In the genomic region with DNA sequence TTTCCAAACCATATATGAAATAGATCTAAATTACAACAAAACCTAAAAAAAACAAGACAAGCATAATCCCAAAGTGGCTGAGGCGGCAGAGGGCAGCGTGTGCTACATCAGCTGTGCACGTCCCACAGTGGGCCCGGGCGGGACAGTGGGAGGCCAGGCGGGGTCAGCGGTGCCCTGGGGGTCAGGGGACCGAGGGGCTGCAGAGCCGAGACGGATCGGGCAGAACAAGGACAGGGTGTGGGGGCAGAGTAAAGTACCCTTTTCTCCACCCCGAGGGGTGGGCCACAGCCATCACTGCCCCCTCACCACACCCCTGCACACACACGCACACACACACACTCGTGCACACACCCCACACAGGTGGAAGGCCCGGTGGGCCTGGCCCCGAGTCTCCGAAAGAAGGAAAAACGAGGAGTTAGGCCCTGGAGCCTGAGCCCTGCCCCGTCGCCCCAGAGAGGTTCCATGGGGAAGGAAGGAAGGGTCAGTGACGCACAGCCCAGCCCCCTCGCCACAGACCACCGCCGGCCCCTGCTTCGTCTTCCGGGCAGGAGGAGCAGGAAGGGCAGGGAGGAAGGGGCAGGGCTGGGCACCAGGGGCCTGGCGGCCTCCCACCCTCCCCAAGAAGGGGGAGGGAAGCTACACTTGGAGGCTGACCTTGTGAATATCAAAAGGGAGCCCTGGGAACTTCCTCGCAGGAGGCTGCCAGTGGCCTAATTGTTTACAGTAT, we compare ENCODE assay signal across 14 cellular contexts. TPM values are rescaled to one million over a fixed set of nuclear protein-coding genes. Genes with fewer than 3 reads are reported as not detected.
DNase-seq lines count a peak whose midpoint lies in the region; ATAC-seq and TF ChIP-seq lines count a peak whose summit lies in the region.
"Had no signal": no experiment of that assay in that cellular context is flagged by ENCODE, and none has a peak within 500 bp of the region (broad histone marks: within the 10 kb centered on the region; RNA-seq: fewer than 3 reads in every experiment).

No MANE protein-coding gene starts in this region.

- H3K36me3 ChIP-seq in neural progenitor cell: no peaks in the 10 kb centered on the region

- peaks cover 30% of the 10 kb centered on the region for H3K4me1 ChIP-seq in neural progenitor cell

- H3K9me3 ChIP-seq in neural progenitor cell (ENCODE audit: low read depth): no peaks in the 10 kb centered on the region

- H3K4me2 ChIP-seq in neural progenitor cell: no peak overlapping the region

- no peak for DNase-seq in stimulated activated naive CD8-positive, alpha-beta T cell treated with anti-CD3 and anti-CD28 coated beads, Interleukin-15, amount 100 ng/mL, for 72 hours
- DNase-seq in stimulated activated naive CD8-positive, alpha-beta T cell treated with anti-CD3 and anti-CD28 coated beads, Interleukin-15, Interleukin-2, amounts not matched to agents 100 U/mL and 50 U/mL, for 24 hours: no peak
- peak; percentile 37 for DNase-seq in left ventricle myocardium superior
- DNase-seq in neural progenitor cell (ENCODE audit: low spot score): no peak
- DNase-seq in DMS153 (lab: John Stamatoyannopoulos, UW): no peak
- no peak for DNase-seq in coronary artery (ENCODE audit: low spot score)
- no peak for DNase-seq in COLO829 (ENCODE audit: low spot score)
- DNase-seq: activated CD4-positive, CD25-positive, alpha-beta regulatory T cell; activated naive CD8-positive, alpha-beta T cell treated with anti-CD3 and anti-CD28 coated beads, Interleukin-2, amount 10 ng/mL, durations not matched to agents 7 days and 5 days; immature natural killer cell; NCI-H1092 treated with DMSO at 0.1 percent for 48 hours; NCI-H446 treated with DMSO at 0.1 percent for 48 hours; OCI-M1 had no signal

- H3K4me3 ChIP-seq in neural progenitor cell: no peak overlapping the region
- no peak overlapping the region for H3K4me3 ChIP-seq in coronary artery

- H2AFZ ChIP-seq in neural progenitor cell (replicated peaks): no peak overlapping the region

- no peaks in the 10 kb centered on the region for H4K20me1 ChIP-seq in neural progenitor cell (ENCODE audit: low read depth)

- no peak overlapping the region for H3K27ac Mint-ChIP-seq in stimulated activated naive CD8-positive, alpha-beta T cell treated with anti-CD3 and anti-CD28 coated beads, Interleukin-15, amount 100 ng/mL, for 72 hours
- peak overlapping the region; percentile 36 for H3K27ac Mint-ChIP-seq in neural progenitor cell
- H3K27ac Mint-ChIP-seq: activated naive CD8-positive, alpha-beta T cell treated with anti-CD3 and anti-CD28 coated beads, Interleukin-2, amount 10 ng/mL, durations not matched to agents 7 days and 5 days; immature natural killer cell had no signal

- no peak overlapping the region for H3K9ac ChIP-seq in neural progenitor cell

- H3K27ac ChIP-seq in neural progenitor cell (no peak overlapping the region), coronary artery (peak overlapping the region in 1 of 2 donors; percentile 82)

- no peaks in the 10 kb centered on the region for H3K9me3 Mint-ChIP-seq in stimulated activated naive CD8-positive, alpha-beta T cell treated with anti-CD3 and anti-CD28 coated beads, Interleukin-15, amount 100 ng/mL, for 72 hours
- no peaks in the 10 kb centered on the region for H3K9me3 Mint-ChIP-seq in neural progenitor cell
- H3K9me3 Mint-ChIP-seq: activated naive CD8-positive, alpha-beta T cell treated with anti-CD3 and anti-CD28 coated beads, Interleukin-2, amount 10 ng/mL, durations not matched to agents 7 days and 5 days; immature natural killer cell had no signal

- H3F3A ChIP-seq in neural progenitor cell (ENCODE audit: low read depth): peaks cover 23% of the 10 kb centered on the region

- no peaks in the 10 kb centered on the region for H3K27me3 ChIP-seq in neural progenitor cell

- H3K27me3 Mint-ChIP-seq in stimulated activated naive CD8-positive, alpha-beta T cell treated with anti-CD3 and anti-CD28 coated beads, Interleukin-15, amount 100 ng/mL, for 72 hours: no peaks in the 10 kb centered on the region
- peaks cover 13% of the 10 kb centered on the region for H3K27me3 Mint-ChIP-seq in neural progenitor cell (ENCODE audit: insufficient read depth, low read depth)
- H3K27me3 Mint-ChIP-seq: activated naive CD8-positive, alpha-beta T cell treated with anti-CD3 and anti-CD28 coated beads, Interleukin-2, amount 10 ng/mL, durations not matched to agents 7 days and 5 days had no signal

- intact Hi-C loops in left ventricle myocardium superior (cut with micrococcal nuclease): no loop called here

- no peak for TF ChIP-seq CTCF in neural progenitor cell (IDR thresholded peaks at IDR 0.05)
- no peak for TF ChIP-seq CTCF in coronary artery (IDR thresholded peaks at IDR 0.05)

- no peaks in the 10 kb centered on the region for H3K4me1 Mint-ChIP-seq in stimulated activated naive CD8-positive, alpha-beta T cell treated with anti-CD3 and anti-CD28 coated beads, Interleukin-15, amount 100 ng/mL, for 72 hours
- peaks cover 50% of the 10 kb centered on the region for H3K4me1 Mint-ChIP-seq in neural progenitor cell
- H3K4me1 Mint-ChIP-seq: activated naive CD8-positive, alpha-beta T cell treated with anti-CD3 and anti-CD28 coated beads, Interleukin-2, amount 10 ng/mL, durations not matched to agents 7 days and 5 days; immature natural killer cell had no signal

- no peaks in the 10 kb centered on the region for H3K36me3 Mint-ChIP-seq in neural progenitor cell
- H3K36me3 Mint-ChIP-seq: activated naive CD8-positive, alpha-beta T cell treated with anti-CD3 and anti-CD28 coated beads, Interleukin-2, amount 10 ng/mL, durations not matched to agents 7 days and 5 days had no signal

- H3K4me3 Mint-ChIP-seq in stimulated activated naive CD8-positive, alpha-beta T cell treated with anti-CD3 and anti-CD28 coated beads, Interleukin-15, amount 100 ng/mL, for 72 hours: no peak overlapping the region
- H3K4me3 Mint-ChIP-seq in neural progenitor cell: peak overlapping the region; percentile 48
- H3K4me3 Mint-ChIP-seq: activated naive CD8-positive, alpha-beta T cell treated with anti-CD3 and anti-CD28 coated beads, Interleukin-2, amount 10 ng/mL, durations not matched to agents 7 days and 5 days; immature natural killer cell had no signal

- peak; percentile 16 for ATAC-seq in stimulated activated naive CD8-positive, alpha-beta T cell treated with anti-CD3 and anti-CD28 coated beads, Interleukin-15, amount 100 ng/mL, for 72 hours
- no peak for ATAC-seq in stimulated activated naive CD8-positive, alpha-beta T cell treated with anti-CD3 and anti-CD28 coated beads, Interleukin-15, Interleukin-2, amounts not matched to agents 100 U/mL and 50 U/mL, for 24 hours
- ATAC-seq in left ventricle myocardium superior (peak; percentile 2), HG02623 (IDR thresholded peaks at IDR 0.05; ENCODE audit: unreplicated experiment) (no peak)

- no peaks in the 10 kb centered on the region for H3K79me2 ChIP-seq in neural progenitor cell (ENCODE audit: low read depth)

RNA-seq across cellular contexts. Expression of gene UBAC1, which starts 49.6 kb away (rescaled TPM):
- total RNA-seq in left ventricle myocardium superior (116 TPM), neural progenitor cell (ENCODE audit: low replicate concordance) (53.6 and 66.0 TPM in 2 replicates)

Comparison
In these comparisons a context has a peak if more than half of its experiments do, and no peak if none do; other contexts are left out.
1. ATAC-seq: peak in stimulated activated naive CD8-positive, alpha-beta T cell treated with anti-CD3 and anti-CD28 coated beads, Interleukin-15, amount 100 ng/mL, for 72 hours (single experiment) and left ventricle myocardium superior (single experiment); none in stimulated activated naive CD8-positive, alpha-beta T cell treated with anti-CD3 and anti-CD28 coated beads, Interleukin-15, Interleukin-2, amounts not matched to agents 100 U/mL and 50 U/mL, for 24 hours (single experiment) and HG02623 (single experiment).